In the genomic region with DNA sequence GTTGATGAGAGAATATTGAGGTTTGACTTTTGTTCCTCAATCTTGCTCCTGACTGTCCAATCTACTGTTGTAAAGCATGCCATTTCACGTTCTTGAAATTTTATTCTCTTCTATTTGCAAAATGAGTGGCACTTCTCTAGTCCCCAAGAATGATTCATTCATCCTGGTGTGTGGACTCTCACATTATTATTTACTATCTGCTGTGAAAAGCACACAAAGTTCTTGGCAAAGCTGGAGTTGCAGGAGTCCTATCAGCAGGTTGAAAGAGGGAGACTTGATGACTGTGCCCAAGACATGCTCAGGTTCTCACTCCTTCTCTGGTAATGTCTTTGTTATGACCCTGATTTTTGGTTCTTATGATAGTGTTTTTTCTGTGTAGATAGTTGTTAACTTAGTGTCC, we compare ENCODE assay signal across 25 cellular contexts.
"Had no signal": no experiment of that assay in that cellular context is flagged by ENCODE, and none has a peak within 500 bp of the region (broad histone marks: within the 10 kb centered on the region; RNA-seq: fewer than 3 reads in every experiment).

No MANE protein-coding gene starts in this region.

- H3K27ac ChIP-seq: brain microvascular endothelial cell, coronary artery, dorsolateral prefrontal cortex, WERI-Rb-1 had no signal

- ATAC-seq: activated CD4-positive, CD25-positive, alpha-beta regulatory T cell treated with anti-CD3 and anti-CD28 coated beads, Interleukin-2, amount 50 U/mL, for 24 hours; activated CD8-positive, alpha-beta T cell treated with anti-CD3 and anti-CD28 coated beads for 36 hours; activated T-cell treated with anti-CD3 and anti-CD28 coated beads, Interleukin-2, amount 50 U/mL, for 4 hours; activated T-helper 17 cell treated with anti-CD3 and anti-CD28 coated beads, Interleukin-2, amount 50 U/mL, for 72 hours; esophagus mucosa had no signal

- H3K27me3 ChIP-seq: brain microvascular endothelial cell, dorsolateral prefrontal cortex had no signal

- DNase-seq: activated B cell treated with CpG ODN at 0.5 μM for 24 hours; activated CD4-positive, alpha-beta T cell treated with anti-CD3 and anti-CD28 coated beads for 48 hours; activated CD4-positive, alpha-beta T cell treated with anti-CD3 and anti-CD28 coated beads, Interleukin-2, amount 50 U/mL, for 1 hour; activated CD4-positive, alpha-beta T cell treated with anti-CD3 and anti-CD28 coated beads, Interleukin-2, amount 50 U/mL, for 48 hours; activated CD8-positive, alpha-beta memory T cell treated with anti-CD3 and anti-CD28 coated beads for 24 hours; activated CD8-positive, alpha-beta T cell treated with anti-CD3 and anti-CD28 coated beads for 36 hours; activated effector memory CD4-positive, alpha-beta T cell treated with Interleukin-2 at 50 U/mL for 16 hours; activated gamma-delta T cell treated with Interleukin-2 at 50 U/mL for 16 hours; activated naive CD4-positive, alpha-beta T cell treated with anti-CD3 and anti-CD28 coated beads, Interleukin-2, amount 50 U/mL, for 16 hours; activated naive CD4-positive, alpha-beta T cell treated with Interleukin-2 at 50 U/mL for 16 hours; activated T-cell treated with anti-CD3 and anti-CD28 coated beads, Interleukin-2, amount 50 U/mL, for 4 hours; amniotic stem cell; anterior cingulate cortex; brain microvascular endothelial cell; dorsolateral prefrontal cortex; effector memory CD4-positive, alpha-beta T cell; endodermal cell; foreskin fibroblast; head of caudate nucleus; T1000; WERI-Rb-1 had no signal

- H3K4me3 ChIP-seq: coronary artery, dorsolateral prefrontal cortex had no signal

- H3K36me3 ChIP-seq: brain microvascular endothelial cell, WERI-Rb-1 had no signal
